In genomic region chr13:25943081-25943480, GRCh38 we compare ENCODE assay signal across 1 cellular context.
TF ChIP-seq lines count a peak whose summit lies in the region.

No MANE protein-coding gene starts in this region.

TF ChIP-seq in GM23338, 12 proteins besides CTCF, POLR2A, EP300 and RAD21 (continued from another document):
- TF ChIP-seq, protein P1, sequence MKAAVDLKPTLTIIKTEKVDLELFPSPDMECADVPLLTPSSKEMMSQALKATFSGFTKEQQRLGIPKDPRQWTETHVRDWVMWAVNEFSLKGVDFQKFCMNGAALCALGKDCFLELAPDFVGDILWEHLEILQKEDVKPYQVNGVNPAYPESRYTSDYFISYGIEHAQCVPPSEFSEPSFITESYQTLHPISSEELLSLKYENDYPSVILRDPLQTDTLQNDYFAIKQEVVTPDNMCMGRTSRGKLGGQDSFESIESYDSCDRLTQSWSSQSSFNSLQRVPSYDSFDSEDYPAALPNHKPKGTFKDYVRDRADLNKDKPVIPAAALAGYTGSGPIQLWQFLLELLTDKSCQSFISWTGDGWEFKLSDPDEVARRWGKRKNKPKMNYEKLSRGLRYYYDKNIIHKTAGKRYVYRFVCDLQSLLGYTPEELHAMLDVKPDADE (IDR thresholded peaks at IDR 0.05), result no peak
- no peak for TF ChIP-seq REST (IDR thresholded peaks at IDR 0.05; ENCODE audit: unreplicated experiment)
- no peak for TF ChIP-seq EZH2 (IDR thresholded peaks at IDR 0.05; ENCODE audit: low read depth, unreplicated experiment)
- TF ChIP-seq ZNF331 (CRISPR knock-in tag; IDR thresholded peaks at IDR 0.05; ENCODE audit: low read depth), result no peak
